9 cellular contexts compared by ENCODE assay signal in genomic region chr11:81916459-81916858, GRCh38.
"Had no signal": no experiment of that assay in that cellular context is flagged by ENCODE, and none has a peak within 500 bp of the region (broad histone marks: within the 10 kb centered on the region; RNA-seq: fewer than 3 reads in every experiment).

No MANE protein-coding gene starts in this region.

- H3K36me3 ChIP-seq: HAP-1 had no signal

- FAIRE-seq: HTR-8/SVneo, K562 had no signal

- DNase-seq: GM23248, GOT3, H7, HFFc6, IMR-90 had no signal

- ATAC-seq: HCT116, K562 had no signal

- H3K4me3 ChIP-seq: GM23248, HAP-1, K562 had no signal
